In genomic region chr6:33323623-33323948, GRCh38 we compare ENCODE assay signal across 8 cellular contexts. TPM values are rescaled to one million over a fixed set of nuclear protein-coding genes. Genes with fewer than 3 reads are reported as not detected.
A peak's percentile ranks its signal among the peaks of the same experiment; 100 is the strongest.
DNase-seq lines count a peak whose midpoint lies in the region; ATAC-seq and TF ChIP-seq lines count a peak whose summit lies in the region.

No MANE protein-coding gene starts in this region.

- H3K36me3 Mint-ChIP-seq in neural crest cell (ENCODE audit: low read depth), result peaks cover 18% of the 10 kb centered on the region

- H3K27me3 Mint-ChIP-seq in neural crest cell (ENCODE audit: low read depth), result no peaks in the 10 kb centered on the region

- peaks cover 54% of the 10 kb centered on the region for H3K4me1 Mint-ChIP-seq in neural crest cell

- H3K27ac Mint-ChIP-seq in neural crest cell (ENCODE audit: unreplicated experiment), result peak overlapping the region; percentile 99

- no peak for TF ChIP-seq CTCF in neural crest cell (conservative IDR thresholded peaks at IDR 0.05)

- no peak for ATAC-seq in GM21367 (IDR thresholded peaks at IDR 0.05; ENCODE audit: unreplicated experiment)

- H3K4me3 Mint-ChIP-seq in neural crest cell, result peak overlapping the region; percentile 98

- peak; percentile 13 for DNase-seq in activated CD4-positive, alpha-beta T cell treated with anti-CD3 and anti-CD28 coated beads, Interleukin-2, amount 50 U/mL, for 1 hour
- DNase-seq in activated CD4-positive, alpha-beta T cell treated with anti-CD3 and anti-CD28 coated beads, Interleukin-2, amount 50 U/mL, for 4 hours, result no peak
- peak; percentile 89 for DNase-seq in NCI-H146 (lab: John Stamatoyannopoulos, UW)
- DNase-seq in neural crest cell (ENCODE audit: low read depth, low spot score), result no peak
- no peak for DNase-seq in kidney tubule cell (ENCODE audit: low spot score)
- no peak for DNase-seq in retina

- no peaks in the 10 kb centered on the region for H3K9me3 Mint-ChIP-seq in neural crest cell

- peak overlapping the region; percentile 87 for H3K27ac ChIP-seq in cingulate gyrus (ENCODE audit: low read depth, low read length)

RNA-seq across cellular contexts. Expression of gene DAXX, which starts 0.8 kb away (rescaled TPM):
- total RNA-seq in neural crest cell, result 85.0 and 88.2 TPM in 2 replicates

RNA-seq across cellular contexts. Expression of gene ZBTB22, which starts 6.0 kb away (rescaled TPM):
- total RNA-seq in neural crest cell, result 23.0 and 23.4 TPM in 2 replicates

RNA-seq across cellular contexts. Expression of gene TAPBP, which starts 9.7 kb away (rescaled TPM):
- total RNA-seq in neural crest cell, result 15.4 and 16.2 TPM in 2 replicates

RNA-seq across cellular contexts. Expression of gene RGL2, which starts 24.8 kb away (rescaled TPM):
- 51.9 and 56.0 TPM in 2 replicates for total RNA-seq in neural crest cell

RNA-seq across cellular contexts. Expression of gene PFDN6, which starts 34.2 kb away (rescaled TPM):
- 54.9 and 61.4 TPM in 2 replicates for total RNA-seq in neural crest cell

Comparison
In these comparisons a context has a peak if more than half of its experiments do, and no peak if none do; other contexts are left out.
1. DNase-seq: peak in activated CD4-positive, alpha-beta T cell treated with anti-CD3 and anti-CD28 coated beads, Interleukin-2, amount 50 U/mL, for 1 hour (single experiment) and NCI-H146 (single experiment); none in activated CD4-positive, alpha-beta T cell treated with anti-CD3 and anti-CD28 coated beads, Interleukin-2, amount 50 U/mL, for 4 hours (0 of 2), neural crest cell (single experiment), kidney tubule cell (single experiment) and retina (single experiment).